Comparison of ENCODE assay signal across 8 cellular contexts in genomic region chr5:36239370-36240293, GRCh38. TPM values are rescaled to one million over a fixed set of nuclear protein-coding genes. Genes with fewer than 3 reads are reported as not detected.
DNase-seq lines count a peak whose midpoint lies in the region; ATAC-seq, FAIRE-seq and TF ChIP-seq lines count a peak whose summit lies in the region.

No MANE protein-coding gene starts in this region.

- peaks cover 63% of the 10 kb centered on the region for H3K79me2 ChIP-seq in Karpas-422 (ENCODE audit: low read length)

- FAIRE-seq in GM12892 (lab: Jason Lieb, UNC), result no peak

- peak overlapping the region; percentile 83 for H3K4me2 ChIP-seq in Karpas-422 (ENCODE audit: low read depth, low read length, poor library complexity, severe bottlenecking)

- no peaks in the 10 kb centered on the region for H3K9me2 ChIP-seq in Karpas-422 (replicated peaks; ENCODE audit: insufficient read depth, low read length)

- no peaks in the 10 kb centered on the region for H3K9me3 Mint-ChIP-seq in nephron

- no peak overlapping the region for H2AFZ ChIP-seq in Karpas-422 (ENCODE audit: low read length)

- H3K4me1 ChIP-seq in Karpas-422 (ENCODE audit: low read length), result peaks cover 74% of the 10 kb centered on the region

- peak overlapping the region; percentile 95 for H3K27ac ChIP-seq in Karpas-422 (ENCODE audit: low read length)

- TF ChIP-seq CTCF in AG10803 (conservative IDR thresholded peaks at IDR 0.05; ENCODE audit: low read length) (no peak), nephron (IDR thresholded peaks at IDR 0.05; ENCODE audit: unreplicated experiment in 3 of 3) (no peak)

- H3K27me3 ChIP-seq in Karpas-422 (ENCODE audit: low read length), result no peaks in the 10 kb centered on the region

- no peaks in the 10 kb centered on the region for H3K9me3 ChIP-seq in Karpas-422 (ENCODE audit: low read length)

- H3K36me3 Mint-ChIP-seq in nephron (ENCODE audit: low read depth), result no peaks in the 10 kb centered on the region

- no peak for DNase-seq in AG10803 (ENCODE audit: low read depth)
- DNase-seq in Karpas-422, result peak; percentile 78
- DNase-seq in cerebellar cortex (ENCODE audit: low spot score), result peak; percentile 6
- DNase-seq in epidermal melanocyte (ENCODE audit: insufficient read length, low spot score), result no peak
- no peak for DNase-seq in GM12892 (ENCODE audit: insufficient read length)

- peaks cover 55% of the 10 kb centered on the region for H3K4me1 Mint-ChIP-seq in nephron

- no peaks in the 10 kb centered on the region for H4K20me1 ChIP-seq in Karpas-422 (ENCODE audit: insufficient read depth, low read depth, low read length)

- no peaks in the 10 kb centered on the region for H3K36me3 ChIP-seq in Karpas-422 (ENCODE audit: insufficient read depth, low read length)

- ATAC-seq in HG03196 (IDR thresholded peaks at IDR 0.05; ENCODE audit: unreplicated experiment) (no peak), HG03354 (IDR thresholded peaks at IDR 0.05; ENCODE audit: poor library complexity, severe bottlenecking, unreplicated experiment) (no peak)

- H3K4me3 Mint-ChIP-seq in nephron, result peak overlapping the region; percentile 88 to 94 (median 92)

- peak overlapping the region; percentile 93 to 95 (median 94) for H3K27ac Mint-ChIP-seq in nephron

- H3K27me3 Mint-ChIP-seq in nephron (ENCODE audit: low read depth), result no peaks in the 10 kb centered on the region

- H3K9ac ChIP-seq in Karpas-422 (ENCODE audit: low read length), result peak overlapping the region; percentile 90

- H3K4me3 ChIP-seq in AG10803 (ENCODE audit: low read length) (peak overlapping the region; percentile 77), Karpas-422 (ENCODE audit: low read length) (peak overlapping the region; percentile 84)

- no peak for TF ChIP-seq POLR2A in GM12892 (IDR thresholded peaks at IDR 0.05; ENCODE audit: low read depth, low read length)

RNA-seq across cellular contexts. Expression of gene NADK2, which starts 2.1 kb away (rescaled TPM):
- 33.2 and 36.9 TPM in 2 replicates for total RNA-seq in Karpas-422 (2014; rRNA removed; shearing (Covaris generic); ENCODE audit: low replicate concordance)
- 5.0 TPM for polyA plus RNA-seq in GM12892 (2012; ENCODE audit: missing spikeins)

Comparison
In these comparisons a context has a peak if more than half of its experiments do, and no peak if none do; other contexts are left out.
1. DNase-seq: peak in Karpas-422 (single experiment) and cerebellar cortex (single experiment); none in AG10803 (single experiment), epidermal melanocyte (single experiment) and GM12892 (single experiment).